In the genomic region with DNA sequence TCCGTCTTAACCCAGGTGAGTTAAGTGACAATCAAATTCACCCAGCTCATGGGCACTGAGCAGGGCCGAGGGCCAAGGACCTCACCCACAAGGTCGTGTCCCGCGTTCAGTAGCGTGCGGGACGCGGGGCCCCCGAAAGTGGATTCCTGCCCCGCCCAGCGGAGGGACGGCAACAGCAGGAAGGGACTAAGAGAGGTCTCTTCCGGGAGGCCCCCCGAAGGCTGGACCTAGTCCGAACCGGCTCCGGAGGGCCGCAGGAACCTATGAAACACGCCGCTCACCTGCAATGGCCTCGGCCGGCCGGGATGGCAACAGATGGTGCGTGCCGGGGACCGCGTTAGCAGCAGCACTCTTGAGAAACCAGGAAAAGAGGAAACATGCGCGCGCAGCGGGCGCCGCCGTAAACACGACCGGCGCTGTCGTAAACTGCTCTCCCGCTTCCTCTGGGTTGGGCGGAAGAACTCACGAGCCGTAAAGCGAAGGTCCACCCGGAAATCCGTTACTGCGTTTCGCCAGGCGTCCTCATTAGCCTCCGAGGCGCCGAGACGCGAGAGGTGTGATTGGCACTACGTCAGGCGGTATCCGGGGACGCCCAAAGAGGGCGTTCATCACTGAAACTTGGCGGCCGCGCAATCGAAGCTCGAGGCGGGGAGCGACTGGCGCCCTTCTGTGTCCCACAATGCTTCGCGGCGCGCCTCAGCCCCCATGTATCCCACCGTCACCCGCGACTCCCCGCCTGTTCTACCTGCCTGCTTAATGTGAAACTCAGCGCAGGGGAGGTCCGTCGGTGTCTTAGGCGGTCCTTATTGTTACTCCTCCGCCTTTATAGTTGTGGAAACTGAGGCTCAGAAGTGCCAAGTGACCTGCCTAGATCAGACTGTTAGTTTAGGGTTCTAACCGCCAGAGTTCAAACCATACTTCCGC, we compare ENCODE assay signal across 1 cellular context.
TF ChIP-seq lines count a peak whose summit lies in the region.

A gene with protein sequence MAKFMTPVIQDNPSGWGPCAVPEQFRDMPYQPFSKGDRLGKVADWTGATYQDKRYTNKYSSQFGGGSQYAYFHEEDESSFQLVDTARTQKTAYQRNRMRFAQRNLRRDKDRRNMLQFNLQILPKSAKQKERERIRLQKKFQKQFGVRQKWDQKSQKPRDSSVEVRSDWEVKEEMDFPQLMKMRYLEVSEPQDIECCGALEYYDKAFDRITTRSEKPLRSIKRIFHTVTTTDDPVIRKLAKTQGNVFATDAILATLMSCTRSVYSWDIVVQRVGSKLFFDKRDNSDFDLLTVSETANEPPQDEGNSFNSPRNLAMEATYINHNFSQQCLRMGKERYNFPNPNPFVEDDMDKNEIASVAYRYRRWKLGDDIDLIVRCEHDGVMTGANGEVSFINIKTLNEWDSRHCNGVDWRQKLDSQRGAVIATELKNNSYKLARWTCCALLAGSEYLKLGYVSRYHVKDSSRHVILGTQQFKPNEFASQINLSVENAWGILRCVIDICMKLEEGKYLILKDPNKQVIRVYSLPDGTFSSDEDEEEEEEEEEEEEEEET (minus strand): TSS at position 372 of the 924 bp plus-strand sequence. CDS start 3,045 bp downstream, outside the sequence.

TF ChIP-seq in GM12878, 131 proteins besides CTCF, POLR2A, EP300 and RAD21 (continued from another document and continues in another):
- TF ChIP-seq, protein P1, sequence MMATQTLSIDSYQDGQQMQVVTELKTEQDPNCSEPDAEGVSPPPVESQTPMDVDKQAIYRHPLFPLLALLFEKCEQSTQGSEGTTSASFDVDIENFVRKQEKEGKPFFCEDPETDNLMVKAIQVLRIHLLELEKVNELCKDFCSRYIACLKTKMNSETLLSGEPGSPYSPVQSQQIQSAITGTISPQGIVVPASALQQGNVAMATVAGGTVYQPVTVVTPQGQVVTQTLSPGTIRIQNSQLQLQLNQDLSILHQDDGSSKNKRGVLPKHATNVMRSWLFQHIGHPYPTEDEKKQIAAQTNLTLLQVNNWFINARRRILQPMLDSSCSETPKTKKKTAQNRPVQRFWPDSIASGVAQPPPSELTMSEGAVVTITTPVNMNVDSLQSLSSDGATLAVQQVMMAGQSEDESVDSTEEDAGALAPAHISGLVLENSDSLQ (IDR thresholded peaks at IDR 0.05): peak; percentile 96
- TF ChIP-seq TCF12 (IDR thresholded peaks at IDR 0.05; ENCODE audit: low read depth, low read length) (peak; percentile 84), SPI1 (IDR thresholded peaks at IDR 0.05; ENCODE audit: borderline replicate concordance, insufficient read depth, low read depth, low read length) (peak; percentile 70), PML (IDR thresholded peaks at IDR 0.05; ENCODE audit: low read length) (peak; percentile 97), CREM (IDR thresholded peaks at IDR 0.05; ENCODE audit: low read depth) (peak; percentile 89), NR2C1 (IDR thresholded peaks at IDR 0.05) (peak; percentile 69), STAT1 (conservative IDR thresholded peaks at IDR 0.05) (0 out of 2 replicates have a peak, but pooled peaks have one; percentile 47), BCLAF1 (IDR thresholded peaks at IDR 0.05) (no peak), USF1 (IDR thresholded peaks at IDR 0.05; ENCODE audit: borderline replicate concordance, extremely low read length, insufficient read depth, low read depth, low read length) (no peak), ZNF274 (IDR thresholded peaks at IDR 0.05; ENCODE audit: insufficient read depth, insufficient read length) (no peak), KDM1A (IDR thresholded peaks at IDR 0.05; ENCODE audit: borderline replicate concordance) (no peak), ZBED1 (IDR thresholded peaks at IDR 0.05; ENCODE audit: borderline replicate concordance) (no peak), IRF4 (IDR thresholded peaks at IDR 0.05; ENCODE audit: low read depth, low read length) (0 out of 2 replicates have a peak, but pooled peaks have one; percentile 31), IKZF2 (IDR thresholded peaks at IDR 0.05) (no peak; a peak in 2 of 4 replicates), POU2F2 (IDR thresholded peaks at IDR 0.05; ENCODE audit: borderline replicate concordance, low read depth, low read length) (peak; percentile 87), CUX1 (IDR thresholded peaks at IDR 0.05; ENCODE audit: insufficient replicate concordance, low read depth, low read length) (no peak), KAT2A (conservative IDR thresholded peaks at IDR 0.05; ENCODE audit: control insufficient read depth, low read depth, low read length) (no peak), BHLHE40 (IDR thresholded peaks at IDR 0.05; ENCODE audit: borderline replicate concordance in 1 of 2, low read depth in 2 of 2, low read length in 1 of 2) (peak in 1 of 2 experiments; percentile 62; a peak in 1 of 4 replicates), HDGF (IDR thresholded peaks at IDR 0.05) (peak; percentile 95), BMI1 (IDR thresholded peaks at IDR 0.05; ENCODE audit: borderline replicate concordance) (no peak), CREB1 (IDR thresholded peaks at IDR 0.05; ENCODE audit: low read depth) (peak; percentile 90)
- TF ChIP-seq, protein P2, sequence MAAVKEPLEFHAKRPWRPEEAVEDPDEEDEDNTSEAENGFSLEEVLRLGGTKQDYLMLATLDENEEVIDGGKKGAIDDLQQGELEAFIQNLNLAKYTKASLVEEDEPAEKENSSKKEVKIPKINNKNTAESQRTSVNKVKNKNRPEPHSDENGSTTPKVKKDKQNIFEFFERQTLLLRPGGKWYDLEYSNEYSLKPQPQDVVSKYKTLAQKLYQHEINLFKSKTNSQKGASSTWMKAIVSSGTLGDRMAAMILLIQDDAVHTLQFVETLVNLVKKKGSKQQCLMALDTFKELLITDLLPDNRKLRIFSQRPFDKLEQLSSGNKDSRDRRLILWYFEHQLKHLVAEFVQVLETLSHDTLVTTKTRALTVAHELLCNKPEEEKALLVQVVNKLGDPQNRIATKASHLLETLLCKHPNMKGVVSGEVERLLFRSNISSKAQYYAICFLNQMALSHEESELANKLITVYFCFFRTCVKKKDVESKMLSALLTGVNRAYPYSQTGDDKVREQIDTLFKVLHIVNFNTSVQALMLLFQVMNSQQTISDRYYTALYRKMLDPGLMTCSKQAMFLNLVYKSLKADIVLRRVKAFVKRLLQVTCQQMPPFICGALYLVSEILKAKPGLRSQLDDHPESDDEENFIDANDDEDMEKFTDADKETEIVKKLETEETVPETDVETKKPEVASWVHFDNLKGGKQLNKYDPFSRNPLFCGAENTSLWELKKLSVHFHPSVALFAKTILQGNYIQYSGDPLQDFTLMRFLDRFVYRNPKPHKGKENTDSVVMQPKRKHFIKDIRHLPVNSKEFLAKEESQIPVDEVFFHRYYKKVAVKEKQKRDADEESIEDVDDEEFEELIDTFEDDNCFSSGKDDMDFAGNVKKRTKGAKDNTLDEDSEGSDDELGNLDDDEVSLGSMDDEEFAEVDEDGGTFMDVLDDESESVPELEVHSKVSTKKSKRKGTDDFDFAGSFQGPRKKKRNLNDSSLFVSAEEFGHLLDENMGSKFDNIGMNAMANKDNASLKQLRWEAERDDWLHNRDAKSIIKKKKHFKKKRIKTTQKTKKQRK (IDR thresholded peaks at IDR 0.05; ENCODE audit: low read depth, low read length): 0 out of 2 replicates have a peak, but pooled peaks have one; percentile 5
- TF ChIP-seq, protein P3, sequence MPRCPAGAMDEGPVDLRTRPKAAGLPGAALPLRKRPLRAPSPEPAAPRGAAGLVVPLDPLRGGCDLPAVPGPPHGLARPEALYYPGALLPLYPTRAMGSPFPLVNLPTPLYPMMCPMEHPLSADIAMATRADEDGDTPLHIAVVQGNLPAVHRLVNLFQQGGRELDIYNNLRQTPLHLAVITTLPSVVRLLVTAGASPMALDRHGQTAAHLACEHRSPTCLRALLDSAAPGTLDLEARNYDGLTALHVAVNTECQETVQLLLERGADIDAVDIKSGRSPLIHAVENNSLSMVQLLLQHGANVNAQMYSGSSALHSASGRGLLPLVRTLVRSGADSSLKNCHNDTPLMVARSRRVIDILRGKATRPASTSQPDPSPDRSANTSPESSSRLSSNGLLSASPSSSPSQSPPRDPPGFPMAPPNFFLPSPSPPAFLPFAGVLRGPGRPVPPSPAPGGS (IDR thresholded peaks at IDR 0.05; ENCODE audit: borderline replicate concordance, insufficient read depth, low read depth, low read length, poor library complexity, severe bottlenecking): no peak
- TF ChIP-seq, protein P4, sequence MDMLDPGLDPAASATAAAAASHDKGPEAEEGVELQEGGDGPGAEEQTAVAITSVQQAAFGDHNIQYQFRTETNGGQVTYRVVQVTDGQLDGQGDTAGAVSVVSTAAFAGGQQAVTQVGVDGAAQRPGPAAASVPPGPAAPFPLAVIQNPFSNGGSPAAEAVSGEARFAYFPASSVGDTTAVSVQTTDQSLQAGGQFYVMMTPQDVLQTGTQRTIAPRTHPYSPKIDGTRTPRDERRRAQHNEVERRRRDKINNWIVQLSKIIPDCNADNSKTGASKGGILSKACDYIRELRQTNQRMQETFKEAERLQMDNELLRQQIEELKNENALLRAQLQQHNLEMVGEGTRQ (IDR thresholded peaks at IDR 0.05; ENCODE audit: borderline replicate concordance, low read depth, low read length): no peak
- TF ChIP-seq, protein P5, sequence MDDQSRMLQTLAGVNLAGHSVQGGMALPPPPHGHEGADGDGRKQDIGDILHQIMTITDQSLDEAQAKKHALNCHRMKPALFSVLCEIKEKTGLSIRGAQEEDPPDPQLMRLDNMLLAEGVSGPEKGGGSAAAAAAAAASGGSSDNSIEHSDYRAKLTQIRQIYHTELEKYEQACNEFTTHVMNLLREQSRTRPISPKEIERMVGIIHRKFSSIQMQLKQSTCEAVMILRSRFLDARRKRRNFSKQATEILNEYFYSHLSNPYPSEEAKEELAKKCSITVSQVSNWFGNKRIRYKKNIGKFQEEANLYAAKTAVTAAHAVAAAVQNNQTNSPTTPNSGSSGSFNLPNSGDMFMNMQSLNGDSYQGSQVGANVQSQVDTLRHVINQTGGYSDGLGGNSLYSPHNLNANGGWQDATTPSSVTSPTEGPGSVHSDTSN (IDR thresholded peaks at IDR 0.05; ENCODE audit: insufficient replicate concordance, low read depth, low read length): peak; percentile 84
